Comparison of ENCODE assay signal across 8 cellular contexts in the genomic region with DNA sequence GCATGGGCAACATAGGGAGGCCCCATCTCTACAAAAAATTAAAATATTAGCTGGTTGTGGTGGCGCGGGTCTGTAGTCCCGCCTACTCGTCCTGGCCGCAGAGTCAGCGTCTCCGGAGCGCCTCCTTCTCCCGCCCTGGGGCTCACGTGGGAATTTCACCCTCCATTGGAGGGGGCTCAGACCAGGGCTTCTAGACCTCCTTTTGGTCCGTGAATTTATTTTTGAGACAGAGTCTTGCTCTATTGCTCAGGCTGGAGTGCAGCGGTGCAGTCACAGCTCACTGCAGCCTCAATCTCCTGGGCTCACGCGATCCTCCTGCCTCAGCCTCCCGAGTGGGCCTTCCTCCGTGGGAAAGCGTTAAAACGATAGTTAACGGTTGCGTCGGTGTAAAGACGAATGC. TPM values are rescaled to one million over a fixed set of nuclear protein-coding genes. Genes with fewer than 3 reads are reported as not detected.
DNase-seq lines count a peak whose midpoint lies in the region; ATAC-seq and TF ChIP-seq lines count a peak whose summit lies in the region.

No MANE protein-coding gene starts in this region.

- H3K27ac ChIP-seq in gastrocnemius medialis = peak overlapping the region; percentile 60 to 91 (median 73)

- ATAC-seq in activated naive CD8-positive, alpha-beta T cell treated with anti-CD3 and anti-CD28 coated beads, Interleukin-2, amount 10 ng/mL, durations not matched to agents 7 days and 5 days (ENCODE audit: low read depth) = no peak
- ATAC-seq in gastrocnemius medialis (no peak), HG02970 (IDR thresholded peaks at IDR 0.05; ENCODE audit: low FRiP score, unreplicated experiment) (no peak)

- TF ChIP-seq CTCF in gastrocnemius medialis (IDR thresholded peaks at IDR 0.05 in 4 of 5, conservative IDR thresholded peaks at IDR 0.05 in 1 of 5) (no peak), GM10248 (IDR thresholded peaks at IDR 0.05; ENCODE audit: control extremely low read depth, extremely low read depth, low read depth, missing control alignments) (no peak)

- no peaks in the 10 kb centered on the region for H3K36me3 Mint-ChIP-seq in activated naive CD8-positive, alpha-beta T cell treated with anti-CD3 and anti-CD28 coated beads, Interleukin-2, amount 10 ng/mL, durations not matched to agents 7 days and 5 days

- no peaks in the 10 kb centered on the region for H3K36me3 ChIP-seq in gastrocnemius medialis

- intact Hi-C loops in gastrocnemius medialis (cut with DNase I; ENCODE audit: low total_unique reads) = no loop called here

- DNase-seq in NOMO-1 (lab: John Stamatoyannopoulos, UW; ENCODE audit: unreplicated experiment in 2 of 2) = peak; percentile 15 to 28
- no peak for DNase-seq in NOMO-1 treated with DMSO at 0.1 percent for 48 hours (lab: John Stamatoyannopoulos, UW; ENCODE audit: unreplicated experiment)
- peak; percentile 63 for DNase-seq in MV-4-11 (lab: John Stamatoyannopoulos, UW)
- no peak for DNase-seq in activated naive CD8-positive, alpha-beta T cell treated with anti-CD3 and anti-CD28 coated beads, Interleukin-2, amount 10 ng/mL, durations not matched to agents 7 days and 5 days
- peak; percentile 74 for DNase-seq in hepatic stellate cell (ENCODE audit: low spot score)
- DNase-seq in gastrocnemius medialis = no peak
- DNase-seq in GM10248 (ENCODE audit: extremely low spot score) = no peak

- H3K9me3 Mint-ChIP-seq in activated naive CD8-positive, alpha-beta T cell treated with anti-CD3 and anti-CD28 coated beads, Interleukin-2, amount 10 ng/mL, durations not matched to agents 7 days and 5 days = no peaks in the 10 kb centered on the region

- POLR2A ChIA-PET in activated naive CD8-positive, alpha-beta T cell treated with anti-CD3 and anti-CD28 coated beads, Interleukin-2, amount 10 ng/mL, durations not matched to agents 7 days and 5 days (lab: Charles Lee) = no interaction called here
- POLR2A ChIA-PET in GM10248 (lab: Yijun Ruan, JAX) = interaction anchor here (0.7 kb wide), 1 partner anchor 11 kb away, joined by 3 read pairs; no protein-coding TSS in a partner anchor

- H3K4me1 ChIP-seq in gastrocnemius medialis = peaks cover 13 to 16% of the 10 kb centered on the region in 2 donors

- H3K4me1 Mint-ChIP-seq in activated naive CD8-positive, alpha-beta T cell treated with anti-CD3 and anti-CD28 coated beads, Interleukin-2, amount 10 ng/mL, durations not matched to agents 7 days and 5 days = peaks cover 16% of the 10 kb centered on the region

- no peak for TF ChIP-seq POLR2A in gastrocnemius medialis (IDR thresholded peaks at IDR 0.05)

- in situ Hi-C loops in gastrocnemius medialis (cut with MboI; ENCODE audit: low sequenced_read_pairs in 4 of 4) = no loop called here

- peak overlapping the region; percentile 68 for H3K27ac Mint-ChIP-seq in activated naive CD8-positive, alpha-beta T cell treated with anti-CD3 and anti-CD28 coated beads, Interleukin-2, amount 10 ng/mL, durations not matched to agents 7 days and 5 days

- peaks cover 29% of the 10 kb centered on the region for H3K27me3 Mint-ChIP-seq in activated naive CD8-positive, alpha-beta T cell treated with anti-CD3 and anti-CD28 coated beads, Interleukin-2, amount 10 ng/mL, durations not matched to agents 7 days and 5 days

- CTCF ChIA-PET in GM10248 (lab: Yijun Ruan, JAX) = no interaction called here

- no peaks in the 10 kb centered on the region for H3K9me3 ChIP-seq in gastrocnemius medialis

- peak overlapping the region; percentile 73 for H3K4me3 Mint-ChIP-seq in activated naive CD8-positive, alpha-beta T cell treated with anti-CD3 and anti-CD28 coated beads, Interleukin-2, amount 10 ng/mL, durations not matched to agents 7 days and 5 days

- peak overlapping the region; percentile 39 to 61 (median 58) for H3K4me3 ChIP-seq in gastrocnemius medialis

- no peaks in the 10 kb centered on the region for H3K27me3 ChIP-seq in gastrocnemius medialis

RNA-seq across cellular contexts. Expression of gene NME4, which starts 0.4 kb away (rescaled TPM):
- total RNA-seq in activated naive CD8-positive, alpha-beta T cell treated with anti-CD3 and anti-CD28 coated beads, Interleukin-2, amount 10 ng/mL, durations not matched to agents 7 days and 5 days = 1 to 10 TPM; 8.2 to 8.8 TPM
- 10 to 100 TPM; 11.6 to 19.3 (median 16.3) TPM for total RNA-seq in gastrocnemius medialis

RNA-seq across cellular contexts. Expression of gene DECR2, which starts 5.1 kb away (rescaled TPM):
- total RNA-seq in activated naive CD8-positive, alpha-beta T cell treated with anti-CD3 and anti-CD28 coated beads, Interleukin-2, amount 10 ng/mL, durations not matched to agents 7 days and 5 days = 1 to 10 TPM; 5.6 to 7.9 TPM
- total RNA-seq in gastrocnemius medialis = 10 to 100 TPM; 17.0 to 23.3 (median 18.8) TPM

RNA-seq across cellular contexts. Expression of gene PGAP6, which starts 14.8 kb away (rescaled TPM):
- total RNA-seq in activated naive CD8-positive, alpha-beta T cell treated with anti-CD3 and anti-CD28 coated beads, Interleukin-2, amount 10 ng/mL, durations not matched to agents 7 days and 5 days = 10 to 100 TPM; 58.9 to 59.0 TPM
- 10 to 100 TPM; 31.5 to 63.3 (median 50.8) TPM for total RNA-seq in gastrocnemius medialis

RNA-seq across cellular contexts. Expression of gene MRPL28, which starts 26.3 kb away (rescaled TPM):
- total RNA-seq in activated naive CD8-positive, alpha-beta T cell treated with anti-CD3 and anti-CD28 coated beads, Interleukin-2, amount 10 ng/mL, durations not matched to agents 7 days and 5 days = 10 to 100 TPM; 64.4 to 67.5 TPM
- total RNA-seq in gastrocnemius medialis = 100 to 1,000 TPM in 1 of 4 donors, 10 to 100 TPM in 3; 72.8 to 122 (median 87.4) TPM

RNA-seq across cellular contexts. Expression of gene RAB11FIP3, which starts 28.8 kb away (rescaled TPM):
- total RNA-seq in activated naive CD8-positive, alpha-beta T cell treated with anti-CD3 and anti-CD28 coated beads, Interleukin-2, amount 10 ng/mL, durations not matched to agents 7 days and 5 days = 10 to 100 TPM; 28.8 to 29.3 TPM
- 10 to 100 TPM; 27.0 to 50.1 (median 34.8) TPM for total RNA-seq in gastrocnemius medialis

Comparison
In these comparisons a context has a peak if more than half of its experiments do, and no peak if none do; other contexts are left out.
1. DNase-seq: peak in NOMO-1 (2 of 2), MV-4-11 (single experiment) and hepatic stellate cell (single experiment); none in NOMO-1 treated with DMSO at 0.1 percent for 48 hours (single experiment), activated naive CD8-positive, alpha-beta T cell treated with anti-CD3 and anti-CD28 coated beads, Interleukin-2, amount 10 ng/mL, durations not matched to agents 7 days and 5 days (single experiment), gastrocnemius medialis (0 of 2) and GM10248 (single experiment).